31 cellular contexts compared by ENCODE assay signal in the genomic region with DNA sequence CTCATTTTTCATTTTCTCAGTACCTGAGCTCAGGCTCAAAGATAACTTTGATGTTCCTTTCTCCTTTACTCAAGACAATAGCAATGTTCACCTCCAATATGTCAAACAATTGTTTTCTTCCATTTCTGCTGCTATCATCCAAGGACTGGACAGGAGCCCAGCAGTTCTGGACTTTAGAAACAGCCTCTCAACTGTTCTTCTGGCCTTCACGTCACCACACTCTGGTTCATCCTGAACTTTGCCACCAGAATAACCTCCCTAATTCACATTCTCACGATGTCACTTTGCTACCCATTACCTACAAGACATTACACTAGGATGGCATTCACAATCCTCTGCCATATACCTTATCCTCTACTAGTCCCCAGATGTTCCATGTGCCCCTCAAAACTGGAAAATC.
"Had no signal": no experiment of that assay in that cellular context is flagged by ENCODE, and none has a peak within 500 bp of the region (broad histone marks: within the 10 kb centered on the region; RNA-seq: fewer than 3 reads in every experiment).

No MANE protein-coding gene starts in this region.

- H3K9me3 ChIP-seq: ovary, psoas muscle, spleen, suprapubic skin, testis, tibial artery, transverse colon, upper lobe of right lung, vagina had no signal

- H3K36me3 ChIP-seq: neural progenitor cell, ovary, spleen, suprapubic skin, tibial artery, transverse colon, upper lobe of right lung, vagina had no signal

- ATAC-seq: natural killer cell; psoas muscle; right cardiac atrium; sciatic nerve; stimulated activated memory B cell treated with anti-CD40 and anti-IgM and Interleukin-4, amounts not matched to agents 10 μg/mL and 1 μg/mL and 100 μg/mL, for 72 hours; stimulated activated naive CD8-positive, alpha-beta T cell treated with anti-CD3 and anti-CD28 coated beads, Interleukin-15, amount 100 ng/mL, for 72 hours; upper lobe of right lung had no signal

- H3K4me3 Mint-ChIP-seq: natural killer cell; nephron; neural progenitor cell; stimulated activated memory B cell treated with anti-CD40 and anti-IgM and Interleukin-4, amounts not matched to agents 10 μg/mL and 1 μg/mL and 100 μg/mL, for 72 hours; stimulated activated naive CD8-positive, alpha-beta T cell treated with anti-CD3 and anti-CD28 coated beads, Interleukin-15, amount 100 ng/mL, for 72 hours; type B pancreatic cell had no signal

- H3K79me2 ChIP-seq: parathyroid adenoma had no signal

- H3K9me3 Mint-ChIP-seq: natural killer cell; stimulated activated naive CD8-positive, alpha-beta T cell treated with anti-CD3 and anti-CD28 coated beads, Interleukin-15, amount 100 ng/mL, for 72 hours had no signal

- H3K27me3 ChIP-seq: neural progenitor cell, ovary, spleen, testis, transverse colon, upper lobe of right lung, vagina had no signal

- H3K27ac ChIP-seq: neural progenitor cell, ovary, parathyroid adenoma, psoas muscle, spleen, suprapubic skin, testis, tibial artery, transverse colon, upper lobe of right lung, vagina had no signal

- H2AFZ ChIP-seq: neural progenitor cell, parathyroid adenoma had no signal

- H3K4me1 Mint-ChIP-seq: natural killer cell; stimulated activated memory B cell treated with anti-CD40 and anti-IgM and Interleukin-4, amounts not matched to agents 10 μg/mL and 1 μg/mL and 100 μg/mL, for 72 hours; stimulated activated naive CD8-positive, alpha-beta T cell treated with anti-CD3 and anti-CD28 coated beads, Interleukin-15, amount 100 ng/mL, for 72 hours had no signal

- H3K4me2 ChIP-seq: neural progenitor cell, smooth muscle cell had no signal

- H3K27ac Mint-ChIP-seq: natural killer cell; nephron; neural progenitor cell; progenitor cell of endocrine pancreas; stimulated activated memory B cell treated with anti-CD40 and anti-IgM and Interleukin-4, amounts not matched to agents 10 μg/mL and 1 μg/mL and 100 μg/mL, for 72 hours; stimulated activated naive CD8-positive, alpha-beta T cell treated with anti-CD3 and anti-CD28 coated beads, Interleukin-15, amount 100 ng/mL, for 72 hours; type B pancreatic cell had no signal

- H3K4me1 ChIP-seq: neural progenitor cell, psoas muscle, testis, tibial artery, upper lobe of right lung had no signal

- H3K4me3 ChIP-seq: neural progenitor cell, ovary, psoas muscle, skin epidermis, smooth muscle cell, spleen, suprapubic skin, testis, tibial artery, transverse colon, upper lobe of right lung, vagina had no signal

- DNase-seq: natural killer cell; occipital lobe; ovary; posterior cingulate gyrus; psoas muscle; right cardiac atrium; spleen; stimulated activated CD4-positive, alpha-beta T cell treated with anti-CD3 and anti-CD28 coated beads, Interleukin-12 subunit alpha, Interleukin-12 subunit beta, amount 100 ng/mL, for 4 hours; stimulated activated CD4-positive, alpha-beta T cell treated with anti-CD3 and anti-CD28 coated beads, Interleukin-1b, Interleukin-23, amount 100 ng/mL, for 48 hours; stimulated activated CD4-positive, alpha-beta T cell treated with anti-CD3 and anti-CD28 coated beads, Interleukin-4, amount 100 ng/mL, for 1 hour; stimulated activated CD4-positive, alpha-beta T cell treated with anti-CD3 and anti-CD28 coated beads, Interleukin-4, amount 100 ng/mL, for 4 hours; stimulated activated CD8-positive, alpha-beta memory T cell treated with anti-CD3 and anti-CD28 coated beads, Interleukin-4, amount 100 ng/mL, for 48 hours; stimulated activated naive CD4-positive, alpha-beta T cell; stimulated activated naive CD8-positive, alpha-beta T cell treated with anti-CD3 and anti-CD28 coated beads, Interleukin-15, amount 100 ng/mL, for 72 hours; stimulated activated naive CD8-positive, alpha-beta T cell treated with anti-CD3 and anti-CD28 coated beads, Interleukin-15, Interleukin-2, amounts not matched to agents 100 U/mL and 50 U/mL, for 24 hours; substantia nigra; testis; tibial artery; transverse colon; upper lobe of right lung had no signal

- H3K36me3 Mint-ChIP-seq: natural killer cell; stimulated activated memory B cell treated with anti-CD40 and anti-IgM and Interleukin-4, amounts not matched to agents 10 μg/mL and 1 μg/mL and 100 μg/mL, for 72 hours had no signal
